In genomic region chr12:121430821-121431415, GRCh38 we compare ENCODE assay signal across 17 cellular contexts.
"Had no signal": no experiment of that assay in that cellular context is flagged by ENCODE, and none has a peak within 500 bp of the region (broad histone marks: within the 10 kb centered on the region; RNA-seq: fewer than 3 reads in every experiment).

No MANE protein-coding gene starts in this region.

- H3K9me3 ChIP-seq: body of pancreas, ovary, SJSA1, tibial artery, uterus had no signal

- H3K27me3 Mint-ChIP-seq: activated B cell treated with CpG ODN at 0.5 μM for 24 hours; central memory CD8-positive, alpha-beta T cell had no signal

- H3K27me3 ChIP-seq: body of pancreas, ovary, SJSA1, tibial artery, uterus had no signal

- H3K36me3 ChIP-seq: ovary, uterus had no signal

- H3K4me1 ChIP-seq: body of pancreas, tibial artery, uterus had no signal

- H3K4me3 ChIP-seq: body of pancreas, coronary artery, ovary, SJSA1, tibial artery, uterus had no signal

- ATAC-seq: body of pancreas, esophagus mucosa, sciatic nerve had no signal

- H3K9me3 Mint-ChIP-seq: activated B cell treated with CpG ODN at 0.5 μM for 24 hours; central memory CD8-positive, alpha-beta T cell had no signal

- DNase-seq: activated B cell treated with CpG ODN at 0.5 μM for 24 hours; activated CD8-positive, alpha-beta memory T cell treated with anti-CD3 and anti-CD28 coated beads, Interleukin-2, amount 50 U/mL, for 4 hours; activated naive CD4-positive, alpha-beta T cell; amygdala; body of pancreas; foreskin fibroblast; mesendoderm; ovary; stimulated activated CD4-positive, alpha-beta T cell treated with anti-CD3 and anti-CD28 coated beads, Interleukin-1b, Interleukin-23, amount 100 ng/mL, for 48 hours; T-helper 2 cell; tibial artery; uterus had no signal

- H3K27ac Mint-ChIP-seq: activated B cell treated with CpG ODN at 0.5 μM for 24 hours had no signal

- H3K27ac ChIP-seq: body of pancreas, coronary artery, ovary, SJSA1, tibial artery, uterus had no signal

- H3K4me3 Mint-ChIP-seq: activated B cell treated with CpG ODN at 0.5 μM for 24 hours; central memory CD8-positive, alpha-beta T cell had no signal
